9 cellular contexts compared by ENCODE assay signal in genomic region chr1:117612517-117613248, GRCh38. TPM values are rescaled to one million over a fixed set of nuclear protein-coding genes. Genes with fewer than 3 reads are reported as not detected.
A peak's percentile ranks its signal among the peaks of the same experiment; 100 is the strongest.
DNase-seq lines count a peak whose midpoint lies in the region; ATAC-seq, FAIRE-seq and TF ChIP-seq lines count a peak whose summit lies in the region.
"Had no signal": no experiment of that assay in that cellular context is flagged by ENCODE, and none has a peak within 500 bp of the region (broad histone marks: within the 10 kb centered on the region; RNA-seq: fewer than 3 reads in every experiment).

No MANE protein-coding gene starts in this region.

- intact Hi-C loops in activated CD8-positive, alpha-beta T cell treated with anti-CD3 and anti-CD28 coated beads for 36 hours (cut with micrococcal nuclease): no loop called here

- FAIRE-seq in D721Med (lab: Jason Lieb, UNC): no peak

- H3K4me3 Mint-ChIP-seq in activated CD8-positive, alpha-beta T cell treated with anti-CD3 and anti-CD28 coated beads for 36 hours: no peak overlapping the region

- DNase-seq in A172 (ENCODE audit: low spot score) (peak; percentile 31), HuH-7 (ENCODE audit: low spot score) (peak; percentile 15), inferior parietal cortex (ENCODE audit: extremely low spot score) (peak; percentile 61), D721Med (ENCODE audit: insufficient read length, low spot score) (no peak), GM13977 (ENCODE audit: low spot score) (no peak), NCI-H446 treated with DMSO at 0.1 percent for 48 hours (lab: John Stamatoyannopoulos, UW) (no peak)
- no peak for DNase-seq in activated CD8-positive, alpha-beta T cell treated with anti-CD3 and anti-CD28 coated beads for 36 hours
- DNase-seq: activated CD4-positive, alpha-beta T cell treated with anti-CD3 and anti-CD28 coated beads for 48 hours had no signal

- peaks cover 30% of the 10 kb centered on the region for H3K27me3 Mint-ChIP-seq in activated CD8-positive, alpha-beta T cell treated with anti-CD3 and anti-CD28 coated beads for 36 hours

- ATAC-seq in activated CD8-positive, alpha-beta T cell treated with anti-CD3 and anti-CD28 coated beads for 36 hours: peak; percentile 28
- ATAC-seq in GM18511 (IDR thresholded peaks at IDR 0.05; ENCODE audit: unreplicated experiment): no peak

- in situ Hi-C loops in GM13977 (cut with MboI; ENCODE audit: low pct_unique_long_range_greater_than_20kb, low sequenced_read_pairs, unreplicated experiment): loop anchor here (10.0 kb wide), 1 partner anchor 52 kb away; no protein-coding TSS in a partner anchor

- POLR2A ChIA-PET in activated CD8-positive, alpha-beta T cell treated with anti-CD3 and anti-CD28 coated beads for 36 hours (lab: Charles Lee): interaction anchor here (0.5 to 1.4 kb wide), 9 partner anchors 9 to 120 kb away, joined by 3 to 6 read pairs (median 3); no protein-coding TSS in a partner anchor

- peaks cover 65% of the 10 kb centered on the region for H3K4me1 Mint-ChIP-seq in activated CD8-positive, alpha-beta T cell treated with anti-CD3 and anti-CD28 coated beads for 36 hours (ENCODE audit: low read depth)

- no peak overlapping the region for H3K27ac Mint-ChIP-seq in activated CD8-positive, alpha-beta T cell treated with anti-CD3 and anti-CD28 coated beads for 36 hours

- no peak for TF ChIP-seq CTCF in activated CD8-positive, alpha-beta T cell treated with anti-CD3 and anti-CD28 coated beads for 36 hours (IDR thresholded peaks at IDR 0.05)
- no peak for TF ChIP-seq CTCF in D721Med (IDR thresholded peaks at IDR 0.05; ENCODE audit: insufficient read depth, missing control alignments)
- no peak for TF ChIP-seq CTCF in GM13977 (IDR thresholded peaks at IDR 0.05; ENCODE audit: extremely low read depth, insufficient read depth, missing control alignments)

- no peaks in the 10 kb centered on the region for H3K9me3 Mint-ChIP-seq in activated CD8-positive, alpha-beta T cell treated with anti-CD3 and anti-CD28 coated beads for 36 hours

- CTCF ChIA-PET in activated CD8-positive, alpha-beta T cell treated with anti-CD3 and anti-CD28 coated beads for 36 hours (lab: Charles Lee): interaction anchor here (0.7 to 3.7 kb wide), 7 partner anchors 11 to 1038 kb away, joined by 3 to 17 read pairs (median 5); no protein-coding TSS in a partner anchor

- peaks cover 20% of the 10 kb centered on the region for H3K36me3 Mint-ChIP-seq in activated CD8-positive, alpha-beta T cell treated with anti-CD3 and anti-CD28 coated beads for 36 hours (ENCODE audit: low read depth)

RNA-seq across cellular contexts. Expression of gene TENT5C, which starts 6.8 kb away (rescaled TPM):
- total RNA-seq in A172 (2014; rRNA removed; shearing (Covaris generic)): 0.12 and 0.31 TPM in 2 replicates
- 10 to 100 TPM; 13.1 to 13.6 TPM for total RNA-seq in activated CD8-positive, alpha-beta T cell treated with anti-CD3 and anti-CD28 coated beads for 36 hours

Comparison
In these comparisons a context has a peak if more than half of its experiments do, and no peak if none do; other contexts are left out.
1. DNase-seq: peak in A172 (single experiment), HuH-7 (single experiment) and inferior parietal cortex (single experiment); none in activated CD8-positive, alpha-beta T cell treated with anti-CD3 and anti-CD28 coated beads for 36 hours (single experiment), D721Med (single experiment), GM13977 (single experiment) and NCI-H446 treated with DMSO at 0.1 percent for 48 hours (single experiment).
2. RNA of gene TENT5C, which starts 6.8 kb away (total RNA-seq): 13.1 to 13.6 TPM in activated CD8-positive, alpha-beta T cell treated with anti-CD3 and anti-CD28 coated beads for 36 hours; 0.12 to 0.31 TPM in A172; every median in the first group is over 10 times any median in the second.